8 cellular contexts compared by ENCODE assay signal in the genomic region with DNA sequence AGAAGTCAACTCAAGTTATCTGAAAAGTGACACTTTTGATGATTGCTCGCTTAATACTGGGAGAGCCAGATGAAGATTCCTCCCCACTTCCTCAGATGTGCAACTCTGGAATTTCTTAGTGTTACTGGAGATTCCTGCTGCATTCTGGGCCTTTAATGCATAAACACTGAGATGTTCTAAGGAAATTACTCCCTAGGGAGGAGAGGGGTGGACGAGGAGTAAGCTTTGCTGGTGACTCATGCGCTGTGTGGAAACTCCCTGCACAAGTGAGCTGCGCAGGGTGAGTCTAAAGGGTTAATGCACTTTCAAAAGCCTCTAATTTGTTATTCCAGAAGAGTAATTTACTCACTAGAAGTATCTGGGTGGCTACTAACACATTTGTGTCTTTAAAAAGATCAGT. TPM values are rescaled to one million over a fixed set of nuclear protein-coding genes. Genes with fewer than 3 reads are reported as not detected.
A peak's percentile ranks its signal among the peaks of the same experiment; 100 is the strongest.
DNase-seq lines count a peak whose midpoint lies in the region; ATAC-seq and TF ChIP-seq lines count a peak whose summit lies in the region.

No MANE protein-coding gene starts in this region.

- CTCF ChIA-PET in AG04450 (lab: Charles Lee) = interaction anchor here (0.6 to 5.1 kb wide), 9 partner anchors 17 to 291 kb away, joined by 3 to 27 read pairs (median 3); no protein-coding TSS in a partner anchor
- CTCF ChIA-PET in HEK293T (lab: Yijun Ruan, JAX) = interaction anchor here (0.7 kb wide), 1 partner anchor 190 kb away, joined by 3 read pairs; no protein-coding TSS in a partner anchor

- H3K27me3 ChIP-seq in AG04450 (ENCODE audit: control insufficient read depth, insufficient read depth, low read length) (no peaks in the 10 kb centered on the region), tibial artery (no peaks in the 10 kb centered on the region)

- H3K27ac ChIP-seq in AG04450 (ENCODE audit: low read depth, low read length) = peak overlapping the region; percentile 98
- H3K27ac ChIP-seq in tibial artery = peak overlapping the region; percentile 37 to 76

- peaks cover 0 to 61% (median 38%) of the 10 kb centered on the region in 4 donors for H3K4me1 ChIP-seq in tibial artery

- no peaks in the 10 kb centered on the region; the same call in 1 of the 2 replicates for H3K9me3 ChIP-seq in AG04450 (ENCODE audit: control insufficient read depth, insufficient read depth, low read length)
- no peaks in the 10 kb centered on the region for H3K9me3 ChIP-seq in tibial artery

- in situ Hi-C loops in SK-MEL-5 (cut with HindIII; ENCODE audit: low pct_unique_long_range_greater_than_20kb, low sequenced_read_pairs) = no loop called here

- intact Hi-C loops in left cardiac atrium (cut with DNase I) = no loop called here
- intact Hi-C loops in tibial artery (cut with DNase I; ENCODE audit: low total_unique reads) = loop anchor here (5.0 kb wide), 1 partner anchor 43 kb away; no protein-coding TSS in a partner anchor

- no peak for TF ChIP-seq CTCF in AG04450 (IDR thresholded peaks at IDR 0.05; ENCODE audit: low read depth, low read length)
- no peak for TF ChIP-seq CTCF in tibial artery (IDR thresholded peaks at IDR 0.05)

- peak; percentile 60 to 86 for ATAC-seq in left cardiac atrium
- ATAC-seq in stimulated activated naive CD8-positive, alpha-beta T cell treated with anti-CD3 and anti-CD28 coated beads, Interleukin-15, Interleukin-2, amounts not matched to agents 100 U/mL and 50 U/mL, for 24 hours = no peak
- no peak for ATAC-seq in GM19395 (IDR thresholded peaks at IDR 0.05; ENCODE audit: unreplicated experiment)

- no peaks in the 10 kb centered on the region for H3K36me3 ChIP-seq in tibial artery

- H3K4me3 ChIP-seq in AG04450 (ENCODE audit: low read depth, low read length) = no peak overlapping the region
- H3K4me3 ChIP-seq in tibial artery = no peak overlapping the region

- POLR2A ChIA-PET in AG04450 (lab: Yijun Ruan, JAX) = interaction anchor here (0.7 to 2.5 kb wide), 15 partner anchors 11 to 277 kb away, joined by 3 to 25 read pairs (median 6); partner anchors contain the start of gene EGFR
- POLR2A ChIA-PET in HEK293T (lab: Yijun Ruan, JAX) = interaction anchor here (0.6 to 0.9 kb wide), 2 partner anchors 9 to 306 kb away, joined by 3 to 5 read pairs; partner anchors contain the start of gene SEC61G

- DNase-seq in AG04450 (ENCODE audit: low read depth, low spot score) (peak; percentile 93), HEK293T (ENCODE audit: extremely low spot score) (peak; percentile 30), SK-MEL-5 (ENCODE audit: low read depth, low spot score) (peak; percentile 47), left cardiac atrium (peak; percentile 60), tibial artery (peak in 1 of 2 donors; percentile 58), NCI-H524 (lab: John Stamatoyannopoulos, UW) (no peak)
- no peak for DNase-seq in stimulated activated naive CD8-positive, alpha-beta T cell treated with anti-CD3 and anti-CD28 coated beads, Interleukin-15, Interleukin-2, amounts not matched to agents 100 U/mL and 50 U/mL, for 24 hours

TF ChIP-seq in HEK293T, 16 proteins besides CTCF, POLR2A, EP300 and RAD21:
- TF ChIP-seq ZNF384 (IDR thresholded peaks at IDR 0.05) (no peak), BHLHE40 (IDR thresholded peaks at IDR 0.05; ENCODE audit: borderline replicate concordance) (no peak), FOXM1 (IDR thresholded peaks at IDR 0.05; ENCODE audit: borderline replicate concordance) (no peak), HDGF (IDR thresholded peaks at IDR 0.05; ENCODE audit: borderline replicate concordance) (no peak), CTBP1 (IDR thresholded peaks at IDR 0.05; ENCODE audit: borderline replicate concordance) (no peak), ARNT (IDR thresholded peaks at IDR 0.05) (no peak), SUZ12 (IDR thresholded peaks at IDR 0.05) (no peak)

RNA-seq across cellular contexts. Expression of gene EGFR, which starts 46.3 kb away (rescaled TPM):
- 59.0 and 62.6 TPM in 2 replicates for polyA plus RNA-seq in AG04450 (2011; rRNA removed)
- polyA minus RNA-seq in AG04450 (2011; rRNA and poly(A)+ RNA removed) = 153 and 159 TPM in 2 replicates
- 0.85 and 3.2 TPM in 2 replicates for total RNA-seq in SK-MEL-5 (2014; rRNA removed; shearing (Covaris generic))
- polyA plus RNA-seq in SK-MEL-5 (2015; cell fraction: cytosol; rRNA removed) = 0.77 and 2.0 TPM in 2 replicates
- 0.98 and 1.2 TPM in 2 replicates for polyA plus RNA-seq in SK-MEL-5 (2015; cell fraction: nucleus; rRNA removed)
- total RNA-seq in left cardiac atrium = 10 to 100 TPM; 23.3 to 26.6 TPM

Comparison
In these comparisons a context has a peak if more than half of its experiments do, and no peak if none do; other contexts are left out.
1. DNase-seq: peak in AG04450 (single experiment), HEK293T (single experiment), SK-MEL-5 (single experiment) and left cardiac atrium (single experiment); none in NCI-H524 (0 of 2) and stimulated activated naive CD8-positive, alpha-beta T cell treated with anti-CD3 and anti-CD28 coated beads, Interleukin-15, Interleukin-2, amounts not matched to agents 100 U/mL and 50 U/mL, for 24 hours (single experiment).
2. ATAC-seq: peak in left cardiac atrium (2 of 2); none in stimulated activated naive CD8-positive, alpha-beta T cell treated with anti-CD3 and anti-CD28 coated beads, Interleukin-15, Interleukin-2, amounts not matched to agents 100 U/mL and 50 U/mL, for 24 hours (single experiment) and GM19395 (single experiment).